In the genomic region with DNA sequence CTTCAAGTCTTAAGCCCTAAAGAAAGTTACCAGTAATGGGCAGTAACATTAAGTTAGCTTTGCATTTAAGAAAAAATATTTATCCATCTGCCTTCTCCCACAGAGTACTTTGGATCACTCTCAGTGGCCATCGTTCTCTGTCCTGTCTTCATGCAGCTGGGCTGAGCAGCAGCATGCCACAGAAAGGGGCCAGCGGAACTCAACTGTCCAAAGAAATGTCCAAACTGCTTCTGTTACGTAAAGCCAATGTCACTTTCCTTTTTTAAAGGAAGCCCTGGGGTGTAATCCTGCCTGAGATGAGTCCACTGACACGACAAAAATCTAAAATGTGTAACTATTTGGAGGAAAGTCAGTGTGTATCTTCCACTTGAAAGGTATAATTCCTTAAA, we compare ENCODE assay signal across 21 cellular contexts.
A peak's percentile ranks its signal among the peaks of the same experiment; 100 is the strongest.
DNase-seq lines count a peak whose midpoint lies in the region; ATAC-seq and TF ChIP-seq lines count a peak whose summit lies in the region.
"Had no signal": no experiment of that assay in that cellular context is flagged by ENCODE, and none has a peak within 500 bp of the region (broad histone marks: within the 10 kb centered on the region; RNA-seq: fewer than 3 reads in every experiment).

No MANE protein-coding gene starts in this region.

- POLR2A ChIA-PET in AG04450 (lab: Yijun Ruan, JAX): interaction anchor here (1.1 kb wide), 1 partner anchor 76 kb away, joined by 5 read pairs; no protein-coding TSS in a partner anchor

- H3K4me3 ChIP-seq in AG04450 (ENCODE audit: low read depth, low read length): peak overlapping the region; percentile 21; the same call in 1 of the 2 replicates
- no peak overlapping the region for H3K4me3 ChIP-seq in hepatocyte
- H3K4me3 ChIP-seq: heart left ventricle, pancreas, vagina had no signal

- TF ChIP-seq CTCF in AG04450 (IDR thresholded peaks at IDR 0.05; ENCODE audit: low read depth, low read length) (no peak), hepatocyte (IDR thresholded peaks at IDR 0.05; ENCODE audit: poor library complexity) (no peak)

- H3K27ac ChIP-seq in AG04450 (ENCODE audit: low read depth, low read length) (peak overlapping the region; percentile 77), hepatocyte (peak overlapping the region; percentile 21)
- H3K27ac ChIP-seq: vagina had no signal

- H3K27me3 ChIP-seq in AG04450 (ENCODE audit: control insufficient read depth, insufficient read depth, low read length) (no peaks in the 10 kb centered on the region), hepatocyte (no peaks in the 10 kb centered on the region)
- H3K27me3 ChIP-seq: heart left ventricle, pancreas, vagina had no signal

- CTCF ChIA-PET in AG04450 (lab: Charles Lee): interaction anchor here (0.6 to 1.3 kb wide), 2 partner anchors 10 to 1059 kb away, joined by 3 to 4 read pairs; no protein-coding TSS in a partner anchor

- H2AFZ ChIP-seq in hepatocyte: no peak overlapping the region

- DNase-seq in AG04450 (ENCODE audit: low read depth, low spot score) (no peak), GF-D8 (lab: John Stamatoyannopoulos, UW) (peak; percentile 61), RPMI7951 (ENCODE audit: low read depth) (peak; percentile 61), hepatocyte (ENCODE audit: low spot score) (no peak), SW 1271 (lab: John Stamatoyannopoulos, UW) (no peak)
- DNase-seq: activated CD4-positive, CD25-positive, alpha-beta regulatory T cell treated with anti-CD3 and anti-CD28 coated beads, Interleukin-2, amount 50 U/mL, for 72 hours; activated CD8-positive, alpha-beta memory T cell treated with anti-CD3 and anti-CD28 coated beads, Interleukin-2, amount 50 U/mL, for 4 hours; DMS 273 treated with DMSO at 0.1 percent for 48 hours; islet precursor cell; NCI-H1436 treated with DMSO at 0.1 percent for 48 hours; NCI-H510A; stimulated activated CD4-positive, alpha-beta T cell treated with anti-CD3 and anti-CD28 coated beads, Interleukin-12 subunit alpha, Interleukin-12 subunit beta, amount 100 ng/mL, for 4 hours; stimulated activated naive CD8-positive, alpha-beta T cell treated with anti-CD3 and anti-CD28 coated beads, Interleukin-15, Interleukin-2, amounts not matched to agents 100 U/mL and 50 U/mL, for 24 hours had no signal

- no peaks in the 10 kb centered on the region for H4K20me1 ChIP-seq in hepatocyte (ENCODE audit: insufficient read depth, poor library complexity, severe bottlenecking)

- ATAC-seq in HG03469 (IDR thresholded peaks at IDR 0.05; ENCODE audit: unreplicated experiment): no peak
- ATAC-seq in GM19328 (IDR thresholded peaks at IDR 0.05; ENCODE audit: unreplicated experiment): no peak
- no peak for ATAC-seq in GM19035 (IDR thresholded peaks at IDR 0.05; ENCODE audit: unreplicated experiment)
- ATAC-seq: esophagus mucosa; Panc1; stimulated activated naive CD8-positive, alpha-beta T cell treated with anti-CD3 and anti-CD28 coated beads, Interleukin-15, Interleukin-2, amounts not matched to agents 100 U/mL and 50 U/mL, for 24 hours had no signal

- H3K4me2 ChIP-seq in hepatocyte: no peak overlapping the region

- no peaks in the 10 kb centered on the region for H3K79me2 ChIP-seq in hepatocyte

- 67% methylated on average over 4 of the region's 4 CpGs for WGBS in hepatocyte (ENCODE audit: low lambda C conversion rate, missing lambda C conversion rate)

- no peaks in the 10 kb centered on the region for H3K36me3 ChIP-seq in hepatocyte (replicated peaks; ENCODE audit: insufficient read depth, low read depth)
- H3K36me3 ChIP-seq: heart left ventricle, pancreas, vagina had no signal

- H3K9me2 ChIP-seq in hepatocyte (replicated peaks; ENCODE audit: insufficient read depth): no peaks in the 10 kb centered on the region

- peaks cover 10% of the 10 kb centered on the region for H3K4me1 ChIP-seq in hepatocyte (ENCODE audit: insufficient read depth)
- H3K4me1 ChIP-seq: pancreas, vagina had no signal

- peaks cover 3% of the 10 kb centered on the region for H3K9me3 ChIP-seq in AG04450 (ENCODE audit: control insufficient read depth, insufficient read depth, low read length)
- no peaks in the 10 kb centered on the region for H3K9me3 ChIP-seq in hepatocyte (ENCODE audit: low read depth)
- H3K9me3 ChIP-seq: heart left ventricle, pancreas, vagina had no signal

Comparison
In these comparisons a context has a peak if more than half of its experiments do, and no peak if none do; other contexts are left out.
1. DNase-seq: peak in GF-D8 (single experiment) and RPMI7951 (single experiment); none in AG04450 (single experiment), hepatocyte (single experiment) and SW 1271 (0 of 2).